ENCODE assay signal across 8 cellular contexts in the genomic region with DNA sequence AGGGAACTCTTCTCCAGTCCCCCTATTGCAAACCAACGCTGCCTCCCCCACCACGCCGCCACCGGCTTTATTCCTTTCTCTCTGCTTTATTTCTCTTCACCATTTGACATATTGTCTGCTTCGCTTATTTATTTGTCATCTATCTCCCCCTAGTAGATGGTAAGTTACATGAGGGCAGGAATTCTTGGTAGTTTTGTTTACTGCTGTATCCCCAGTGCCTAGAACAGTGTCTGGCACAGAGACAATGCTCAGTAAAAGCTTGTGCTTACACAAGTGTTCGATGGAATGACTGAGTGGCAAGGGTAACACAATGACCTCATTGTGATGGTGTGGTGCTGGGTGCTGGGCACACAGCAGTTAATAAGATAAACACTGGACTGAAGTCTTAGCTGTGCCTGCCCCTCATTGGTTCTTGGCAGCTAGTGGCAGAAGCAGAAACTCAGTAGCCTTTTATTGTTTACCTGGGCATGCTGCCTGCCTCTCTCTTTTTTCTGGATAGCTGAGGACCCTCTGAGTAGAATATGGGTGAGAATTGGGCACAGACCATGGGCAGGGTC. TPM values are rescaled to one million over a fixed set of nuclear protein-coding genes. Genes with fewer than 3 reads are reported as not detected.
DNase-seq lines count a peak whose midpoint lies in the region; ATAC-seq, FAIRE-seq and TF ChIP-seq lines count a peak whose summit lies in the region.
"Not testable (repeated sequence)": the region's sequence is repeated elsewhere in the genome, so short reads cannot be mapped to it uniquely, and the experiment has no call there.
"Had no signal": no experiment of that assay in that cellular context is flagged by ENCODE, and none has a peak within 500 bp of the region (broad histone marks: within the 10 kb centered on the region; RNA-seq: fewer than 3 reads in every experiment).

No MANE protein-coding gene starts in this region.

- not testable (repeated sequence) for H4K20me1 ChIP-seq in HepG2 (ENCODE audit: insufficient read depth, low read length)

- peaks cover 51% of the 10 kb centered on the region for H3K4me1 Mint-ChIP-seq in Calu3 (ENCODE audit: low read depth, unreplicated experiment)

- not testable (repeated sequence) for H3K79me2 ChIP-seq in HepG2 (ENCODE audit: insufficient read depth, low read length)

- H3K27me3 Mint-ChIP-seq in Calu3 (ENCODE audit: unreplicated experiment), result not testable (repeated sequence)

- H2AFZ ChIP-seq in HepG2 (ENCODE audit: low read length), result not testable (repeated sequence)

- H3K27ac ChIP-seq in breast epithelium (peak overlapping the region; percentile 48 to 68), HepG2 (ENCODE audit: extremely low read length, insufficient read depth, low read length) (peak overlapping the region; percentile 80), mucosa of rectum (ENCODE audit: low read depth in 2 of 2, low read length in 2 of 2) (peak overlapping the region; percentile 65 to 78), stomach (peak overlapping the region; percentile 72 to 89 (median 77))

- not testable (repeated sequence) for H3K4me3 ChIP-seq in breast epithelium; mucosa of rectum (ENCODE audit: low read length in 2 of 2); stomach
- peak overlapping the region in 1 of 3 experiments; percentile 24; a peak in 2 of 6 replicates for H3K4me3 ChIP-seq in HepG2 (replicated peaks in 1 of 3; ENCODE audit: insufficient read depth in 1 of 3, low read depth in 2 of 3, low read length in 3 of 3)

- peak overlapping the region; percentile 72 for H3K4me2 ChIP-seq in HepG2 (ENCODE audit: low read depth, low read length)

- TF ChIP-seq CTCF in Calu3 (IDR thresholded peaks at IDR 0.05; ENCODE audit: unreplicated experiment); breast epithelium (IDR thresholded peaks at IDR 0.05); HepG2 (CRISPR knock-in tag; IDR thresholded peaks at IDR 0.05); stomach (IDR thresholded peaks at IDR 0.05): not testable (repeated sequence)

- H3K9me3 Mint-ChIP-seq in Calu3 (ENCODE audit: low read depth, unreplicated experiment), result not testable (repeated sequence)

- not testable (repeated sequence) for TF ChIP-seq RAD21 in HepG2 (CRISPR knock-in tag; IDR thresholded peaks at IDR 0.05)

- CTCF ChIA-PET in Calu3 (lab: Charles Lee), result interaction anchor here (0.8 kb wide), 1 partner anchor 84 kb away, joined by 4 read pairs; no protein-coding TSS in a partner anchor
- CTCF ChIA-PET in HepG2 (lab: Yijun Ruan, JAX; ENCODE audit: low intra/inter-chr PET ratio, low total read pairs), result not testable (repeated sequence)

- H3K9ac ChIP-seq in HepG2 (ENCODE audit: insufficient read depth, low read depth, low read length), result peak overlapping the region; percentile 55
- not testable (repeated sequence) for H3K9ac ChIP-seq in mucosa of rectum (ENCODE audit: low read depth in 1 of 2, low read length in 2 of 2)

- H3K36me3 ChIP-seq in breast epithelium; HepG2 (replicated peaks in 1 of 2; ENCODE audit: control insufficient read depth in 1 of 2, insufficient read depth in 2 of 2, low read length in 2 of 2); mucosa of rectum (ENCODE audit: control insufficient read depth in 2 of 2, insufficient read depth in 2 of 2, low read length in 2 of 2); stomach: not testable (repeated sequence)

- FAIRE-seq in HepG2 (lab: Jason Lieb, UNC), result not testable (repeated sequence)

- TF ChIP-seq POLR2A in breast epithelium (IDR thresholded peaks at IDR 0.05); HepG2 (IDR thresholded peaks at IDR 0.05; ENCODE audit: insufficient read depth in 1 of 2, low read depth in 2 of 2, low read length in 2 of 2); stomach (IDR thresholded peaks at IDR 0.05): not testable (repeated sequence)

- not testable (repeated sequence) for H3K4me1 ChIP-seq in breast epithelium
- H3K4me1 ChIP-seq in HepG2 (ENCODE audit: insufficient read depth, low read length) (peaks cover 68% of the 10 kb centered on the region), mucosa of rectum (ENCODE audit: control insufficient read depth in 2 of 2, insufficient read depth in 2 of 2, low read length in 2 of 2) (peaks cover 8 to 23% of the 10 kb centered on the region in 2 donors), stomach (peaks cover 7 to 49% (median 28%) of the 10 kb centered on the region in 4 donors)

- H3K9me3 ChIP-seq in breast epithelium; HepG2 (ENCODE audit: low read length); mucosa of rectum (ENCODE audit: control insufficient read depth in 2 of 2, low read length in 2 of 2); stomach: not testable (repeated sequence)

- not testable (repeated sequence) for H3K27me3 ChIP-seq in breast epithelium; HepG2 (ENCODE audit: control insufficient read depth in 1 of 2, insufficient read depth in 2 of 2, low read length in 2 of 2); mucosa of rectum (ENCODE audit: control insufficient read depth in 2 of 2, insufficient read depth in 2 of 2, low read length in 2 of 2); stomach

- BruUV-seq in Calu3 (replicated peaks; lab: Mats Ljungman, UMichigan) (TSS peak; percentile 53), HepG2 (replicated peaks; lab: Mats Ljungman, UMichigan) (TSS peak; percentile 92)

- H3K4me3 Mint-ChIP-seq in Calu3 (ENCODE audit: low read depth, unreplicated experiment), result peak overlapping the region; percentile 9

- 24% methylated on average over 4 of the region's 6 CpGs for WGBS in HepG2 (ENCODE audit: low lambda C conversion rate)
- WGBS in stomach, 5 donors, result 19 to 33% (median 29%) methylated on average over 4 to 6 of the region's 6 CpGs

- peaks cover 42% of the 10 kb centered on the region for H3K36me3 Mint-ChIP-seq in Calu3 (ENCODE audit: insufficient read depth, unreplicated experiment)

- in situ Hi-C loops in HepG2 (cut with HindIII; ENCODE audit: extremely low pct_ligation_motif_present, low pct_unique_long_range_greater_than_20kb), result not testable (repeated sequence)

- DNase-seq in Calu3; breast epithelium (ENCODE audit: low spot score in 2 of 2); left ventricle myocardium superior: not testable (repeated sequence)
- DNase-seq in NCI-H1092 treated with DMSO at 0.1 percent for 48 hours (lab: John Stamatoyannopoulos, UW), result peak; percentile 36
- peak; percentile 69 for DNase-seq in HepG2 (ENCODE audit: low spot score)
- peak; percentile 67 for DNase-seq in stomach

- intact Hi-C loops in Calu3 (cut with micrococcal nuclease; ENCODE audit: unreplicated experiment); breast epithelium (cut with DNase I; ENCODE audit: low total_unique reads); left ventricle myocardium superior (cut with micrococcal nuclease); HepG2 (cut with micrococcal nuclease; ENCODE audit: unreplicated experiment); stomach (cut with DNase I; ENCODE audit: low total_unique reads): not testable (repeated sequence)

- not testable (repeated sequence) for TF ChIP-seq EP300 in HepG2 (IDR thresholded peaks at IDR 0.05; ENCODE audit: low read depth in 2 of 2, low read length in 2 of 2); HepG2 (CRISPR knock-in tag; IDR thresholded peaks at IDR 0.05; ENCODE audit: borderline replicate concordance); stomach (IDR thresholded peaks at IDR 0.05)

- peak overlapping the region; percentile 98 for H3K27ac Mint-ChIP-seq in Calu3 (ENCODE audit: unreplicated experiment)

- ATAC-seq in left ventricle myocardium superior, result peak; percentile 8
- peak; percentile 40 for ATAC-seq in HepG2

- POLR2A ChIA-PET in HepG2 (lab: Yijun Ruan, JAX), result interaction anchor here (1.4 to 1.6 kb wide), 3 partner anchors 15 to 68 kb away, joined by 5 read pairs; no protein-coding TSS in a partner anchor

TF ChIP-seq in HepG2, 621 proteins besides CTCF, POLR2A, EP300 and RAD21 (continues in another document):
- not testable (repeated sequence) for TF ChIP-seq SOX13 (IDR thresholded peaks at IDR 0.05)
- TF ChIP-seq SOX13 (CRISPR knock-in tag; conservative IDR thresholded peaks at IDR 0.05 in 1 of 2, IDR thresholded peaks at IDR 0.05 in 1 of 2) (0 out of 4 replicates have a peak, but pooled peaks of 1 of the 2 experiments have one; percentile 24), CHD4 (IDR thresholded peaks at IDR 0.05; ENCODE audit: borderline replicate concordance, low read length) (peak; percentile 45; the same call in 1 of the 2 replicates)

RNA-seq across cellular contexts. Expression of a gene that starts 9.5 kb away (rescaled TPM):
- total RNA-seq in Calu3 (2022) (12.2 and 14.5 TPM in 2 replicates), breast epithelium (1 to 10 TPM in 2 of 3 donors, under 1 TPM in 1; under 0.01 to 2.6 (median 1.0) TPM), left ventricle myocardium superior (0.30 TPM), HepG2 (2016; rRNA removed; fragmentation: Illumina TruSeq; extraction: Trizol) (1.3 and 1.5 TPM in 2 replicates), stomach (1 to 10 TPM in 2 of 5 donors, not detected in 3; 4.0 to 6.5 TPM)
- 0.79 and 0.91 TPM in 2 replicates for total RNA-seq in HepG2 (2016; cell fraction: cytosol; rRNA removed; fragmentation: Illumina TruSeq; extraction: Trizol; ENCODE audit: low read depth)
- total RNA-seq in HepG2 (2016; cell fraction: insoluble cytoplasmic fraction; rRNA removed; fragmentation: Illumina TruSeq; extraction: Trizol), result 1.4 and 1.5 TPM in 2 replicates
- total RNA-seq in HepG2 (2016; cell fraction: membrane; rRNA removed; fragmentation: Illumina TruSeq; extraction: Trizol), result 1.9 and 2.0 TPM in 2 replicates
- 0.88 and 0.90 TPM in 2 replicates for total RNA-seq in HepG2 (2016; cell fraction: nucleus; rRNA removed; fragmentation: Illumina TruSeq; extraction: Trizol)
- polyA plus RNA-seq in HepG2 (2011; rRNA removed) (8.1 and 8.8 TPM in 2 replicates), stomach (1 to 10 TPM in 1 of 3 donors, under 1 TPM in 2; 0.28 to 1.1 (median 0.50) TPM)
- polyA plus RNA-seq in HepG2 (2011; cell fraction: cytosol; rRNA removed), result 3.2 and 4.3 TPM in 2 replicates
- polyA plus RNA-seq in HepG2 (2011; cell fraction: nucleus; rRNA removed), result 2.5 and 2.8 TPM in 2 replicates
- 5.3 and 8.3 TPM in 2 replicates for polyA plus RNA-seq in HepG2 (2012)
- 1.0 and 1.2 TPM in 2 replicates for polyA plus RNA-seq in HepG2 (2016; cell fraction: cytosol; fragmentation: Illumina TruSeq; extraction: Trizol; ENCODE audit: low read depth)
- 3.8 and 4.0 TPM in 2 replicates for polyA plus RNA-seq in HepG2 (2016; cell fraction: insoluble cytoplasmic fraction; fragmentation: Illumina TruSeq; extraction: Trizol; ENCODE audit: low read depth)
- 2.8 TPM in 2 replicates for polyA plus RNA-seq in HepG2 (2016; cell fraction: membrane; fragmentation: Illumina TruSeq; extraction: Trizol; ENCODE audit: low read depth)
- 2.5 and 3.1 TPM in 2 replicates for polyA plus RNA-seq in HepG2 (2016; cell fraction: nucleus; fragmentation: Illumina TruSeq; extraction: Trizol; ENCODE audit: insufficient read depth, low read depth)
- 1.1 and 5.5 TPM in 2 replicates for polyA minus RNA-seq in HepG2 (2011; rRNA and poly(A)+ RNA removed; ENCODE audit: low replicate concordance)
- polyA minus RNA-seq in HepG2 (2011; cell fraction: cytosol; rRNA and poly(A)+ RNA removed), result 2.4 and 3.0 TPM in 2 replicates
- 3.7 and 3.9 TPM in 2 replicates for polyA minus RNA-seq in HepG2 (2011; cell fraction: nucleus; rRNA and poly(A)+ RNA removed)
- total RNA-seq: G401 had no signal
